Comparison of ENCODE assay signal across 19 cellular contexts in genomic region chr1:172915276-172915675, GRCh38.
"Had no signal": no experiment of that assay in that cellular context is flagged by ENCODE, and none has a peak within 500 bp of the region (broad histone marks: within the 10 kb centered on the region; RNA-seq: fewer than 3 reads in every experiment).

No MANE protein-coding gene starts in this region.

- H3K36me3 ChIP-seq: gastrocnemius medialis, neutrophil, tibial nerve, uterus had no signal

- H3K27ac ChIP-seq: gastrocnemius medialis, neutrophil, skin epidermis, tibial nerve, uterus had no signal

- ATAC-seq: activated naive CD4-positive, alpha-beta T cell treated with anti-CD3 and anti-CD28 coated beads, Interleukin-2, amount 50 U/mL, for 72 hours; activated T-cell treated with anti-CD3 and anti-CD28 coated beads, Interleukin-2, amount 50 U/mL, for 72 hours; gastrocnemius medialis; left lobe of liver; naive thymus-derived CD4-positive, alpha-beta T cell had no signal

- H3K4me1 ChIP-seq: gastrocnemius medialis, tibial nerve had no signal

- H3K27me3 ChIP-seq: gastrocnemius medialis, neutrophil, tibial nerve, uterus had no signal

- H3K9me3 ChIP-seq: uterus had no signal

- DNase-seq: activated CD4-positive, alpha-beta T cell treated with anti-CD3 and anti-CD28 coated beads, Interleukin-2, amount 10 ng/mL, durations not matched to agents 7 days and 5 days; activated CD8-positive, alpha-beta memory T cell treated with anti-CD3 and anti-CD28 coated beads, Interleukin-2, amount 50 U/mL, for 48 hours; activated gamma-delta T cell; activated T-cell treated with anti-CD3 and anti-CD28 coated beads, Interleukin-2, amount 50 U/mL, for 72 hours; amniotic stem cell; effector memory CD4-positive, alpha-beta T cell; gastrocnemius medialis; islet precursor cell; naive thymus-derived CD4-positive, alpha-beta T cell; retina; stimulated activated CD4-positive, alpha-beta T cell treated with anti-CD3 and anti-CD28 coated beads, Interleukin-4, amount 100 ng/mL, for 24 hours; stimulated activated naive CD4-positive, alpha-beta T cell; substantia nigra; uterus had no signal

- H3K4me3 ChIP-seq: gastrocnemius medialis, skin epidermis, tibial nerve, uterus had no signal
